Comparison of ENCODE assay signal across 27 cellular contexts in genomic region chr10:32433542-32433941, GRCh38.
"Had no signal": no experiment of that assay in that cellular context is flagged by ENCODE, and none has a peak within 500 bp of the region (broad histone marks: within the 10 kb centered on the region; RNA-seq: fewer than 3 reads in every experiment).

No MANE protein-coding gene starts in this region.

- H3K9me3 Mint-ChIP-seq: natural killer cell; stimulated activated effector memory CD8-positive, alpha-beta T cell treated with anti-CD3 and anti-CD28 coated beads, Interleukin-12 subunit alpha, Interleukin-12 subunit beta, amount 100 ng/mL, for 72 hours; stimulated activated naive CD8-positive, alpha-beta T cell treated with anti-CD3 and anti-CD28 coated beads, Interleukin-15, Interleukin-2, amounts not matched to agents 100 ng/mL and 50 ng/mL, for 24 hours had no signal

- H3K36me3 Mint-ChIP-seq: natural killer cell; stimulated activated effector memory CD8-positive, alpha-beta T cell treated with anti-CD3 and anti-CD28 coated beads, Interleukin-12 subunit alpha, Interleukin-12 subunit beta, amount 100 ng/mL, for 72 hours; stimulated activated naive B cell treated with anti-CD40 and anti-IgM and Interleukin-4, amounts not matched to agents 10 μg/mL and 1 μg/mL and 100 μg/mL, for 72 hours had no signal

- ATAC-seq: natural killer cell; psoas muscle; right cardiac atrium; right lobe of liver; stimulated activated effector memory CD8-positive, alpha-beta T cell treated with anti-CD3 and anti-CD28 coated beads, Interleukin-12 subunit alpha, Interleukin-12 subunit beta, amount 100 ng/mL, for 72 hours; stimulated activated naive B cell treated with anti-CD40 and anti-IgM and Interleukin-4, amounts not matched to agents 10 μg/mL and 1 μg/mL and 100 μg/mL, for 72 hours had no signal

- H3K27ac Mint-ChIP-seq: natural killer cell; nephron; neural progenitor cell; progenitor cell of endocrine pancreas; stimulated activated effector memory CD8-positive, alpha-beta T cell treated with anti-CD3 and anti-CD28 coated beads, Interleukin-12 subunit alpha, Interleukin-12 subunit beta, amount 100 ng/mL, for 72 hours; stimulated activated naive B cell treated with anti-CD40 and anti-IgM and Interleukin-4, amounts not matched to agents 10 μg/mL and 1 μg/mL and 100 μg/mL, for 72 hours; stimulated activated naive CD8-positive, alpha-beta T cell treated with anti-CD3 and anti-CD28 coated beads, Interleukin-15, Interleukin-2, amounts not matched to agents 100 ng/mL and 50 ng/mL, for 24 hours had no signal

- H3K4me3 ChIP-seq: neural progenitor cell, ovary, psoas muscle, right lobe of liver, sigmoid colon, stomach, thoracic aorta, thyroid gland, tibial nerve, upper lobe of left lung, uterus had no signal

- DNase-seq: natural killer cell; occipital lobe; ovary; posterior cingulate gyrus; psoas muscle; right cardiac atrium; right lobe of liver; sigmoid colon; small intestine; stimulated activated CD4-positive, alpha-beta T cell treated with anti-CD3 and anti-CD28 coated beads, Interleukin-15, amount 100 ng/mL, for 24 hours; stimulated activated CD4-positive, alpha-beta T cell treated with anti-CD3 and anti-CD28 coated beads, Interleukin-2, amount 100 ng/mL, for 24 hours; stimulated activated CD4-positive, alpha-beta T cell treated with anti-CD3 and anti-CD28 coated beads, Interleukin-2, amount 100 ng/mL, for 48 hours; stimulated activated CD4-positive, alpha-beta T cell treated with anti-CD3 and anti-CD28 coated beads, Interleukin-4, amount 100 ng/mL, for 24 hours; stimulated activated naive B cell treated with anti-CD40 and anti-IgM and Interleukin-4, amounts not matched to agents 10 μg/mL and 1 μg/mL and 100 μg/mL, for 72 hours; stimulated activated naive CD4-positive, alpha-beta T cell treated with Interleukin-2 at 50 U/mL for 16 hours; stomach; thyroid gland; trophoblast cell; upper lobe of left lung; uterus had no signal

- H3K9me3 ChIP-seq: ovary, right lobe of liver, sigmoid colon, thoracic aorta, thyroid gland, uterus had no signal

- H3K4me1 Mint-ChIP-seq: natural killer cell; nephron; neural progenitor cell; stimulated activated effector memory CD8-positive, alpha-beta T cell treated with anti-CD3 and anti-CD28 coated beads, Interleukin-12 subunit alpha, Interleukin-12 subunit beta, amount 100 ng/mL, for 72 hours; stimulated activated naive B cell treated with anti-CD40 and anti-IgM and Interleukin-4, amounts not matched to agents 10 μg/mL and 1 μg/mL and 100 μg/mL, for 72 hours had no signal

- H3K4me3 Mint-ChIP-seq: natural killer cell; nephron; neural progenitor cell; stimulated activated effector memory CD8-positive, alpha-beta T cell treated with anti-CD3 and anti-CD28 coated beads, Interleukin-12 subunit alpha, Interleukin-12 subunit beta, amount 100 ng/mL, for 72 hours; stimulated activated naive B cell treated with anti-CD40 and anti-IgM and Interleukin-4, amounts not matched to agents 10 μg/mL and 1 μg/mL and 100 μg/mL, for 72 hours; stimulated activated naive CD8-positive, alpha-beta T cell treated with anti-CD3 and anti-CD28 coated beads, Interleukin-15, Interleukin-2, amounts not matched to agents 100 ng/mL and 50 ng/mL, for 24 hours had no signal
